8 cellular contexts compared by ENCODE assay signal in the genomic region with DNA sequence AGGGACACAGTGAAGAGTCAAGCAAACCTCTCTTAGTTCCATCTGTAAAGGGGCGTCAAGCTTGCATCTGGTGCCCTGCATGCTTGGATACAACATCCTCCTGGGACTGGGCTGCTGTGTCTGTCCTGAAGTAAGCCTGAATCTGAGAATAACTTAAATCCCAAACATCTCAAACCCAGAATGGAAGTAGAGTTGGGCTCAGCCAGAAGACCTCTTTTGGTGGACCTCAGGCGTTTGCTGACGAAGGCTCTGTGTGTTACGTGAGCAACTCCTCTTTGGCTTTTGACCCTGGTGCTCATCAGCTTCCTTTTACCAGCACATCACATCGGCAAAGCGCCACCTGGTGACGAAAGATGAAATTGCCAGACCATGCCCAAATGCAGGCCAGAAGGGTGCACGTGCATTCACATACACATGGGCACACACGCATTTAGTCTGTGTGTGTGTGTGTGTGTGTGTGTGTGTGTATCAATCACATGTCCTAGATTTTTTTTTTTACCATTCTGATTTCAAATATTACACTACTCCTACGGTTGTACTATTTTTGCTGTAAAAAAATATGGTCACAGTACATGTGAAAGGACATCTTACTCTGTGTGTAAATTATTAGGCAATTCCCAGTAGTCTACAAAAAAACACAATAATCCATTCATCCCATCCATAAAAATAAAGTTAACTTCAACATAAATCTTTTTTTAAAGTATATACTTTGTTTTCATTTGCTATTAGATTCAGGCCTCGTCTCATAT. TPM values are rescaled to one million over a fixed set of nuclear protein-coding genes. Genes with fewer than 3 reads are reported as not detected.
DNase-seq lines count a peak whose midpoint lies in the region; ATAC-seq and TF ChIP-seq lines count a peak whose summit lies in the region.

No MANE protein-coding gene starts in this region.

- peak; percentile 94 for TF ChIP-seq CTCF in BE2C (IDR thresholded peaks at IDR 0.05; ENCODE audit: low read depth, low read length)
- peak; percentile 82 for TF ChIP-seq CTCF in GM20000 (IDR thresholded peaks at IDR 0.05; ENCODE audit: extremely low read depth, missing control alignments)
- TF ChIP-seq CTCF in NB4 (IDR thresholded peaks at IDR 0.05; ENCODE audit: low read depth, low read length), result peak; percentile 94
- peak; percentile 95 for TF ChIP-seq CTCF in fibroblast of villous mesenchyme (IDR thresholded peaks at IDR 0.05; ENCODE audit: insufficient read depth, low read depth, low read length)

- H3K27ac Mint-ChIP-seq in activated T-helper 17 cell treated with anti-CD3 and anti-CD28 coated beads, Interleukin-2, amount 50 U/mL, for 72 hours, result peak overlapping the region; percentile 22

- H3K36me3 Mint-ChIP-seq in activated T-helper 17 cell treated with anti-CD3 and anti-CD28 coated beads, Interleukin-2, amount 50 U/mL, for 72 hours (ENCODE audit: low read depth), result no peaks in the 10 kb centered on the region

- H3K4me3 Mint-ChIP-seq in activated T-helper 17 cell treated with anti-CD3 and anti-CD28 coated beads, Interleukin-2, amount 50 U/mL, for 72 hours, result peak overlapping the region; percentile 76

- no peak overlapping the region for H3K4me3 ChIP-seq in BE2C (ENCODE audit: low read depth, low read length)
- no peak overlapping the region for H3K4me3 ChIP-seq in NB4 (ENCODE audit: low read depth, low read length)
- no peak overlapping the region for H3K4me3 ChIP-seq in fibroblast of villous mesenchyme (ENCODE audit: low read depth, low read length)

- H3K4me1 ChIP-seq in BE2C, result peaks cover 3% of the 10 kb centered on the region; the same call in 1 of the 2 replicates

- no peaks in the 10 kb centered on the region for H3K9me3 Mint-ChIP-seq in activated T-helper 17 cell treated with anti-CD3 and anti-CD28 coated beads, Interleukin-2, amount 50 U/mL, for 72 hours

- no peaks in the 10 kb centered on the region for H3K27me3 ChIP-seq in BE2C

- H3K9me3 ChIP-seq in BE2C, result no peaks in the 10 kb centered on the region

- H3K27me3 Mint-ChIP-seq in activated T-helper 17 cell treated with anti-CD3 and anti-CD28 coated beads, Interleukin-2, amount 50 U/mL, for 72 hours, result no peaks in the 10 kb centered on the region

- DNase-seq in BE2C (peak; percentile 89), GM20000 (ENCODE audit: low spot score) (peak; percentile 88), NB4 (ENCODE audit: low read depth) (peak; percentile 93), SHP77 treated with DMSO at 0.1 percent for 48 hours (lab: John Stamatoyannopoulos, UW) (peak; percentile 81), fibroblast of villous mesenchyme (ENCODE audit: low read depth) (peak; percentile 90), nucleus accumbens (lab: John Stamatoyannopoulos, UW) (peak in 53 of 56 donors; percentile 16 to 91 (median 71)), superior temporal gyrus (ENCODE audit: extremely low spot score) (peak; percentile 96)

- no peaks in the 10 kb centered on the region for H3K36me3 ChIP-seq in BE2C

- no peak for TF ChIP-seq POLR2A in NB4 (IDR thresholded peaks at IDR 0.05; ENCODE audit: extremely low read depth, insufficient read length)

- ATAC-seq in activated T-helper 17 cell treated with anti-CD3 and anti-CD28 coated beads, Interleukin-2, amount 50 U/mL, for 72 hours (replicated peaks), result peak; percentile 77

- peaks cover 29% of the 10 kb centered on the region for H3K4me1 Mint-ChIP-seq in activated T-helper 17 cell treated with anti-CD3 and anti-CD28 coated beads, Interleukin-2, amount 50 U/mL, for 72 hours

RNA-seq across cellular contexts. Expression of gene FOXJ1, which starts 41.1 kb away (rescaled TPM):
- polyA plus RNA-seq in BE2C (2012; ENCODE audit: insufficient read depth, insufficient read length, low read depth), result not detected
- under 1 TPM in 1 of 2 donors, not detected in 1; 0.15 TPM for total RNA-seq in activated T-helper 17 cell treated with anti-CD3 and anti-CD28 coated beads, Interleukin-2, amount 50 U/mL, for 72 hours
- total RNA-seq in fibroblast of villous mesenchyme, result not detected in 2 replicates

RNA-seq across cellular contexts. Expression of gene RNF157, which starts 58.1 kb away (rescaled TPM):
- 10.1 TPM for polyA plus RNA-seq in BE2C (2012; ENCODE audit: insufficient read depth, insufficient read length, low read depth)
- 10 to 100 TPM; 15.5 to 17.4 TPM for total RNA-seq in activated T-helper 17 cell treated with anti-CD3 and anti-CD28 coated beads, Interleukin-2, amount 50 U/mL, for 72 hours
- 4.7 and 10.0 TPM in 2 replicates for total RNA-seq in fibroblast of villous mesenchyme
